Comparison of ENCODE assay signal across 8 cellular contexts in genomic region chr18:9516437-9517064, GRCh38. TPM values are rescaled to one million over a fixed set of nuclear protein-coding genes. Genes with fewer than 3 reads are reported as not detected.
DNase-seq lines count a peak whose midpoint lies in the region; ATAC-seq, FAIRE-seq and TF ChIP-seq lines count a peak whose summit lies in the region.

No MANE protein-coding gene starts in this region.

- H3K36me3 Mint-ChIP-seq in activated B cell treated with CpG ODN at 0.5 μM for 24 hours (ENCODE audit: low read depth) = peaks cover 38% of the 10 kb centered on the region

- POLR2A ChIA-PET in A549 (lab: Yijun Ruan, JAX) = interaction anchor here (0.6 kb wide), 1 partner anchor 182 kb away, joined by 3 read pairs; the partner anchor contains the start of gene TWSG1
- POLR2A ChIA-PET in GM10248 (lab: Yijun Ruan, JAX) = no interaction called here
- POLR2A ChIA-PET in activated B cell treated with CpG ODN at 0.5 μM for 24 hours (lab: Charles Lee) = no interaction called here

- no peaks in the 10 kb centered on the region for H3K27me3 Mint-ChIP-seq in activated B cell treated with CpG ODN at 0.5 μM for 24 hours

- CTCF ChIA-PET in A549 (lab: Yijun Ruan, JAX) (interaction anchor here (0.6 to 1.5 kb wide), 13 partner anchors 23 to 862 kb away, joined by 3 to 5 read pairs (median 3); partner anchors contain the start of genes RALBP1 and TWSG1), GM10248 (lab: Yijun Ruan, JAX) (interaction anchor here (0.7 to 3.4 kb wide), 46 partner anchors 10 to 899 kb away, joined by 3 to 26 read pairs (median 4); partner anchors contain the start of gene TWSG1), activated B cell treated with CpG ODN at 0.5 μM for 24 hours (lab: Charles Lee) (interaction anchor here (0.6 to 2.7 kb wide), 15 partner anchors 10 to 862 kb away, joined by 3 to 16 read pairs (median 4); partner anchors contain the start of gene ANKRD12)

- FAIRE-seq in A549 (lab: Jason Lieb, UNC) = no peak

- ATAC-seq in A549 (peak in 1 of 2 experiments; percentile 39; a peak in 1 of 6 replicates), activated B cell treated with CpG ODN at 0.5 μM for 24 hours (ENCODE audit: low read depth) (peak; percentile 64), left ventricle myocardium superior (peak; percentile 54), HG03469 (IDR thresholded peaks at IDR 0.05; ENCODE audit: unreplicated experiment) (no peak)

- TF ChIP-seq POLR2A in A549 (IDR thresholded peaks at IDR 0.05; ENCODE audit: low read length) = no peak

- H3K27ac Mint-ChIP-seq in activated B cell treated with CpG ODN at 0.5 μM for 24 hours = no peak overlapping the region

- TF ChIP-seq CTCF in A549 (IDR thresholded peaks at IDR 0.05) = peak; percentile 64
- TF ChIP-seq CTCF in GM10248 (IDR thresholded peaks at IDR 0.05; ENCODE audit: control extremely low read depth, extremely low read depth, low read depth, missing control alignments) = peak; percentile 84
- TF ChIP-seq CTCF in activated B cell treated with CpG ODN at 0.5 μM for 24 hours (IDR thresholded peaks at IDR 0.05) = peak; percentile 89

- H3K4me1 Mint-ChIP-seq in activated B cell treated with CpG ODN at 0.5 μM for 24 hours = peaks cover 5% of the 10 kb centered on the region

- no peak overlapping the region for H3K4me3 ChIP-seq in A549

- no peaks in the 10 kb centered on the region for H3K9me3 ChIP-seq in A549

- H3K9me3 Mint-ChIP-seq in activated B cell treated with CpG ODN at 0.5 μM for 24 hours = no peaks in the 10 kb centered on the region

- 76% methylated on average over 4 of the region's 4 CpGs for WGBS in A549 (ENCODE audit: missing lambda C conversion rate)

- peak; percentile 62 to 71 for TF ChIP-seq RAD21 in A549 (conservative IDR thresholded peaks at IDR 0.05 in 1 of 2, IDR thresholded peaks at IDR 0.05 in 1 of 2)

- peak in 1 of 2 experiments; percentile 20 for DNase-seq in A549 (ENCODE audit: low read depth in 1 of 2, low spot score in 1 of 2)
- peak; percentile 58 for DNase-seq in GM10248 (ENCODE audit: extremely low spot score)
- DNase-seq in NCI-H2081 (lab: John Stamatoyannopoulos, UW) = peak; percentile 29 to 33
- no peak for DNase-seq in activated B cell treated with CpG ODN at 0.5 μM for 24 hours
- no peak for DNase-seq in left ventricle myocardium superior
- peak; percentile 9 for DNase-seq in smooth muscle cell of the brain vasculature (ENCODE audit: low read depth, low spot score)
- no peak for DNase-seq in NK-92 (lab: John Stamatoyannopoulos, UW; ENCODE audit: unreplicated experiment)

- intact Hi-C loops in activated B cell treated with CpG ODN at 0.5 μM for 24 hours (cut with micrococcal nuclease) (loop anchor here (1.0 to 5.0 kb wide), 5 partner anchors 304 to 862 kb away; no protein-coding TSS in a partner anchor), left ventricle myocardium superior (cut with micrococcal nuclease) (loop anchor here (10.0 kb wide), 1 partner anchor 442 kb away; no protein-coding TSS in a partner anchor)

- H3K4me3 Mint-ChIP-seq in activated B cell treated with CpG ODN at 0.5 μM for 24 hours = no peak overlapping the region

- no peak overlapping the region for H3K27ac ChIP-seq in A549

- no peak for TF ChIP-seq EP300 in A549 (IDR thresholded peaks at IDR 0.05)

- peaks cover 23% of the 10 kb centered on the region for H3K4me1 ChIP-seq in A549

- no peak overlapping the region for H3K4me2 ChIP-seq in A549

TF ChIP-seq in A549, 52 proteins besides CTCF, POLR2A, EP300 and RAD21:
- peak; percentile 58 for TF ChIP-seq SMC3 (IDR thresholded peaks at IDR 0.05)
- TF ChIP-seq KDM5A (IDR thresholded peaks at IDR 0.05) = no peak
- no peak for TF ChIP-seq FOXS1 (CRISPR knock-in tag; IDR thresholded peaks at IDR 0.05)

RNA-seq across cellular contexts. Expression of gene RALBP1, which starts 41.2 kb away (rescaled TPM):
- polyA plus RNA-seq in A549 (2011; rRNA removed) (28.6 and 38.2 TPM in 2 replicates), A549 (2017; fragmentation: RNase III; extraction: RNeasy Plus Mini Kit Qiagen cat#74134 plus additional on column Dnase treatment) (32.9 to 36.3 TPM (median 35.6 TPM) in 3 replicates)
- polyA plus RNA-seq in A549 (2012; cell fraction: cytosol; rRNA removed) = 27.4 and 29.8 TPM in 2 replicates
- 19.6 and 20.2 TPM in 2 replicates for polyA plus RNA-seq in A549 (2012; cell fraction: nucleus; rRNA removed)
- 15.8 and 17.6 TPM in 2 replicates for polyA minus RNA-seq in A549 (2011; rRNA and poly(A)+ RNA removed)
- total RNA-seq in activated B cell treated with CpG ODN at 0.5 μM for 24 hours (31.9 and 32.7 TPM in 2 replicates), left ventricle myocardium superior (50.3 TPM)

Comparison
In these comparisons a context has a peak if more than half of its experiments do, and no peak if none do; other contexts are left out.
1. DNase-seq: peak in GM10248 (single experiment), NCI-H2081 (2 of 2) and smooth muscle cell of the brain vasculature (single experiment); none in activated B cell treated with CpG ODN at 0.5 μM for 24 hours (single experiment), left ventricle myocardium superior (single experiment) and NK-92 (single experiment).
2. Peak in every context shown above with its lines, with median percentiles within 50 percentile points of each other: CTCF ChIP-seq.